ENCODE assay signal across 12 cellular contexts in genomic region chr19:41656756-41657155, GRCh38. TPM values are rescaled to one million over a fixed set of nuclear protein-coding genes. Genes with fewer than 3 reads are reported as not detected.
"Had no signal": no experiment of that assay in that cellular context is flagged by ENCODE, and none has a peak within 500 bp of the region (broad histone marks: within the 10 kb centered on the region; RNA-seq: fewer than 3 reads in every experiment).

No MANE protein-coding gene starts in this region.

RNA-seq across cellular contexts. Expression of gene CEACAM4, which starts 29.9 kb away (rescaled TPM):
- total RNA-seq: activated B cell treated with CpG ODN at 0.5 μM for 24 hours; activated CD4-positive, alpha-beta memory T cell treated with anti-CD3 and anti-CD28 coated beads, Interleukin-2, amount 10 ng/mL, durations not matched to agents 7 days and 5 days; activated CD8-positive, alpha-beta memory T cell treated with anti-CD3 and anti-CD28 coated beads, Interleukin-2, amount 10 ng/mL, durations not matched to agents 7 days and 5 days; chondrocyte; kidney epithelial cell had no signal

RNA-seq across cellular contexts. Expression of gene CEACAM7, which starts 31.3 kb away (rescaled TPM):
- total RNA-seq: activated B cell treated with CpG ODN at 0.5 μM for 24 hours; activated CD4-positive, alpha-beta memory T cell treated with anti-CD3 and anti-CD28 coated beads, Interleukin-2, amount 10 ng/mL, durations not matched to agents 7 days and 5 days; activated CD8-positive, alpha-beta memory T cell treated with anti-CD3 and anti-CD28 coated beads, Interleukin-2, amount 10 ng/mL, durations not matched to agents 7 days and 5 days; chondrocyte; kidney epithelial cell; left lobe of liver; lower lobe of right lung; mesenteric fat pad; prostate gland; thyroid gland; upper lobe of right lung had no signal
- polyA plus RNA-seq: ovary had no signal

RNA-seq across cellular contexts. Expression of gene CEACAM5, which starts 51.7 kb away (rescaled TPM):
- total RNA-seq: activated B cell treated with CpG ODN at 0.5 μM for 24 hours; activated CD4-positive, alpha-beta memory T cell treated with anti-CD3 and anti-CD28 coated beads, Interleukin-2, amount 10 ng/mL, durations not matched to agents 7 days and 5 days; activated CD8-positive, alpha-beta memory T cell treated with anti-CD3 and anti-CD28 coated beads, Interleukin-2, amount 10 ng/mL, durations not matched to agents 7 days and 5 days; chondrocyte; kidney epithelial cell had no signal
- polyA plus RNA-seq: ovary had no signal
